Comparison of ENCODE assay signal across 22 cellular contexts in the genomic region with DNA sequence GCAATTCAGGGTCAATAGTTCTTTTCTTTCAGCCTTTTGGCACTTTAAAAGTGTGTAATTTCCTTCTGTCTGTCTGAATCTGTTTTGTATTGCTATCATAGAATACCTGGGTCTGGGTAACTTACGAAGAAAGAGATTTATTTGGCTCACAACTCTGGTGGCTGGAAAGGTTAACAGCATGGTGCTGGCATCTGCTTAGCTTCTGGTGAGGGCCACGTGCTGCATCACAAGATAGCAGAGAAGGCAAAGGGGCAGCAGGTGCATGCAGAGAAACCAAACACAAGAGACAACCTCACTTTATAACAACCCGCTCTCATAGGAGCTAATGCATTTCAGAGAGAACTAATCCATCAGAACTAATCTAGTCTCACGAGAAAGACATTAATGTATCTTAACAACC. TPM values are rescaled to one million over a fixed set of nuclear protein-coding genes. Genes with fewer than 3 reads are reported as not detected.
DNase-seq lines count a peak whose midpoint lies in the region; ATAC-seq, FAIRE-seq and TF ChIP-seq lines count a peak whose summit lies in the region.
"Had no signal": no experiment of that assay in that cellular context is flagged by ENCODE, and none has a peak within 500 bp of the region (broad histone marks: within the 10 kb centered on the region; RNA-seq: fewer than 3 reads in every experiment).

No MANE protein-coding gene starts in this region.

- no peaks in the 10 kb centered on the region for H3K27me3 ChIP-seq in H9 (ENCODE audit: insufficient read depth, low read length)
- H3K27me3 ChIP-seq in mesenchymal stem cell (ENCODE audit: control insufficient read depth in 1 of 2, insufficient read depth in 1 of 2, low read length in 2 of 2), result peaks cover 0 to 48% of the 10 kb centered on the region in 2 experiments

- H4K91ac ChIP-seq in H9 (ENCODE audit: insufficient read length, low read depth, low read length), result no peak overlapping the region
- no peak overlapping the region for H4K91ac ChIP-seq in mesenchymal stem cell (ENCODE audit: low read length)

- no peak overlapping the region for H3K4me3 ChIP-seq in mesenchymal stem cell (ENCODE audit: insufficient read depth in 1 of 2, low read depth in 1 of 2, low read length in 2 of 2)
- H3K4me3 ChIP-seq: GM12878, GM23248 had no signal

- no CpG with 5 or more reads among the region's 4 CpGs for WGBS in H9 (ENCODE audit: extremely low coverage, insufficient read length, low lambda C conversion rate)
- WGBS in mesenchymal stem cell, result 87% methylated on average over 3 of the region's 4 CpGs

- H3K27ac ChIP-seq in H9 (ENCODE audit: insufficient read length, low read depth, low read length), result peak overlapping the region; percentile 3
- no peak overlapping the region for H3K27ac ChIP-seq in mesenchymal stem cell (ENCODE audit: low read length, poor library complexity, severe bottlenecking)
- H3K27ac ChIP-seq: C4-2B, GM23248, KMS-11 had no signal

- peaks cover 0 to 8% (median 2%) of the 10 kb centered on the region in 3 experiments; a peak in 4 of 7 replicates for H3K36me3 Mint-ChIP-seq in H9 (ENCODE audit: insufficient read depth in 1 of 3, low read depth in 3 of 3)
- H3K36me3 Mint-ChIP-seq in glutamatergic neuron (ENCODE audit: unreplicated experiment), result no peaks in the 10 kb centered on the region
- H3K36me3 Mint-ChIP-seq in CD14-positive monocyte, result no peaks in the 10 kb centered on the region
- H3K36me3 Mint-ChIP-seq: T-cell had no signal

- peak; percentile 95 for FAIRE-seq in D721Med (lab: Jason Lieb, UNC)
- FAIRE-seq: GM12878, GM19239 had no signal

- H2AK5ac ChIP-seq in H9 (ENCODE audit: insufficient read length, low read length) (no peak overlapping the region), mesenchymal stem cell (ENCODE audit: low read length, severe bottlenecking) (no peak overlapping the region)

- H3K4me2 ChIP-seq in H9 (ENCODE audit: insufficient read depth, insufficient read length, low read length) (no peak overlapping the region), mesenchymal stem cell (ENCODE audit: low read length, poor library complexity, severe bottlenecking) (no peak overlapping the region)
- H3K4me2 ChIP-seq: KMS-11 had no signal

- no peak overlapping the region for H3T11ph ChIP-seq in H9 (ENCODE audit: low read length)

- H3K23ac ChIP-seq in H9 (ENCODE audit: insufficient read length, low read depth, low read length) (no peak overlapping the region), mesenchymal stem cell (ENCODE audit: low read length in 2 of 2) (no peak overlapping the region)

- no peak overlapping the region for H2BK5ac ChIP-seq in H9 (ENCODE audit: insufficient read length, low read length)
- no peak overlapping the region for H2BK5ac ChIP-seq in mesenchymal stem cell (ENCODE audit: low read depth, low read length, poor library complexity, severe bottlenecking)

- H3K4me3 Mint-ChIP-seq in H9 (no peak overlapping the region), glutamatergic neuron (ENCODE audit: unreplicated experiment) (peak overlapping the region; percentile 46), CD14-positive monocyte (no peak overlapping the region)
- H3K4me3 Mint-ChIP-seq: T-cell had no signal

- H2BK15ac ChIP-seq in H9 (ENCODE audit: low read depth, low read length) (no peak overlapping the region), mesenchymal stem cell (ENCODE audit: low read depth, poor library complexity, severe bottlenecking) (no peak overlapping the region)

- H2BK120ac ChIP-seq in H9 (ENCODE audit: low read depth, low read length, poor library complexity, severe bottlenecking), result no peak overlapping the region
- no peak overlapping the region for H2BK120ac ChIP-seq in mesenchymal stem cell (ENCODE audit: low read depth, low read length)

- H3K79me1 ChIP-seq in H9 (ENCODE audit: insufficient read depth, low read depth, low read length, poor library complexity, severe bottlenecking) (no peaks in the 10 kb centered on the region), mesenchymal stem cell (replicated peaks; ENCODE audit: low read length, poor library complexity, severe bottlenecking) (no peaks in the 10 kb centered on the region)

- H3K4me1 ChIP-seq in H9 (ENCODE audit: insufficient read depth, low read length), result no peaks in the 10 kb centered on the region; the same call in 1 of the 2 replicates
- no peaks in the 10 kb centered on the region for H3K4me1 ChIP-seq in mesenchymal stem cell (ENCODE audit: control insufficient read depth, insufficient read depth, low read depth, low read length)

- H3K9me3 Mint-ChIP-seq in H9, result peaks cover 57 to 67% of the 10 kb centered on the region in 2 experiments
- peaks cover 2% of the 10 kb centered on the region for H3K9me3 Mint-ChIP-seq in glutamatergic neuron (ENCODE audit: unreplicated experiment)
- peaks cover 0 to 5% (median 0%) of the 10 kb centered on the region in 7 donors for H3K9me3 Mint-ChIP-seq in CD14-positive monocyte
- H3K9me3 Mint-ChIP-seq: T-cell had no signal

- TF ChIP-seq CTCF in D721Med (IDR thresholded peaks at IDR 0.05; ENCODE audit: insufficient read depth, missing control alignments), result no peak
- no peak for TF ChIP-seq CTCF in H9 (conservative IDR thresholded peaks at IDR 0.05)
- TF ChIP-seq CTCF in glutamatergic neuron (IDR thresholded peaks at IDR 0.05; ENCODE audit: partially characterized antibody, unreplicated experiment), result no peak
- TF ChIP-seq CTCF in CD14-positive monocyte (IDR thresholded peaks at IDR 0.05), result no peak

- H3K18ac ChIP-seq in H9 (ENCODE audit: insufficient read length, low read depth, low read length), result no peak overlapping the region
- H3K18ac ChIP-seq in mesenchymal stem cell (ENCODE audit: low read depth in 1 of 2, low read length in 2 of 2), result no peak overlapping the region

- no peak overlapping the region for H4K5ac ChIP-seq in H9 (ENCODE audit: insufficient read length, low read depth, low read length)

- no peak overlapping the region for H4K8ac ChIP-seq in H9 (replicated peaks; ENCODE audit: insufficient read length, low read depth, low read length)
- H4K8ac ChIP-seq in mesenchymal stem cell (ENCODE audit: low read length), result no peak overlapping the region

- H3K4me1 Mint-ChIP-seq in H9 (peaks cover 5 to 8% of the 10 kb centered on the region in 2 experiments), glutamatergic neuron (ENCODE audit: low read depth, unreplicated experiment) (peaks cover 6% of the 10 kb centered on the region), CD14-positive monocyte (no peaks in the 10 kb centered on the region)
- H3K4me1 Mint-ChIP-seq: T-cell had no signal

- H3K14ac ChIP-seq in H9 (ENCODE audit: insufficient read depth, low read length), result no peak overlapping the region
- no peak overlapping the region for H3K14ac ChIP-seq in mesenchymal stem cell (ENCODE audit: low read length in 2 of 2)

- no peaks in the 10 kb centered on the region for H3K36me3 ChIP-seq in mesenchymal stem cell (ENCODE audit: control insufficient read depth in 1 of 2, insufficient read depth in 2 of 2, low read depth in 1 of 2, low read length in 2 of 2)

- H3K79me2 ChIP-seq in H9 (ENCODE audit: insufficient read depth, low read length), result no peaks in the 10 kb centered on the region; the same call in 1 of the 2 replicates

- no peak overlapping the region for H3K56ac ChIP-seq in H9 (ENCODE audit: insufficient read length, low read depth, low read length)

- H3K27ac Mint-ChIP-seq in H9, result no peak overlapping the region
- peak overlapping the region; percentile 71 for H3K27ac Mint-ChIP-seq in glutamatergic neuron (ENCODE audit: unreplicated experiment)
- no peak overlapping the region for H3K27ac Mint-ChIP-seq in CD14-positive monocyte
- H3K27ac Mint-ChIP-seq: T-cell had no signal

- H2BK12ac ChIP-seq in H9 (ENCODE audit: insufficient read length, low read depth, low read length) (no peak overlapping the region), mesenchymal stem cell (ENCODE audit: low read length in 2 of 2) (no peak overlapping the region)

- H3K9me3 ChIP-seq in H9 (ENCODE audit: control insufficient read depth, low read depth, low read length) (peaks cover 8% of the 10 kb centered on the region), mesenchymal stem cell (ENCODE audit: control insufficient read depth, low read length) (no peaks in the 10 kb centered on the region)

- H3K23me2 ChIP-seq in H9 (ENCODE audit: insufficient read length, low read depth, low read length, poor library complexity, severe bottlenecking), result no peaks in the 10 kb centered on the region

- DNase-seq in D721Med (ENCODE audit: insufficient read length, low spot score) (no peak), H9 (no peak), NCI-H82 (lab: John Stamatoyannopoulos, UW) (peak; percentile 79), glutamatergic neuron (peak; percentile 22), CD14-positive monocyte (ENCODE audit: low spot score) (no peak), mesenchymal stem cell (no peak)
- DNase-seq: AML-193, DMS153, GM23248, MV-4-11, NCI-H1417, NCI-H2029 treated with DMSO at 0.1 percent for 48 hours, NCI-H510A treated with DMSO at 0.1 percent for 48 hours, OCI-M1, Right ventricle myocardium superior, T-cell had no signal

- H2AFZ ChIP-seq in H9 (ENCODE audit: low read length) (no peak overlapping the region), mesenchymal stem cell (ENCODE audit: low read depth, low read length) (no peak overlapping the region)
- H2AFZ ChIP-seq: GM23248 had no signal

- no peak overlapping the region for H2BK20ac ChIP-seq in H9 (ENCODE audit: low read depth, low read length, poor library complexity, severe bottlenecking)

- H3K4ac ChIP-seq in H9 (ENCODE audit: low read depth, low read length) (no peak overlapping the region), mesenchymal stem cell (ENCODE audit: low read depth in 1 of 2, low read length in 2 of 2) (no peak overlapping the region)

- no peaks in the 10 kb centered on the region for H4K20me1 ChIP-seq in H9 (ENCODE audit: control insufficient read depth, insufficient read depth, insufficient read length)

- no peak overlapping the region for H3K9ac ChIP-seq in H9 (ENCODE audit: extremely low read depth, insufficient read length, low read length)
- no peak overlapping the region for H3K9ac ChIP-seq in mesenchymal stem cell (ENCODE audit: low read length)
- H3K9ac ChIP-seq: GM23248, KMS-11 had no signal

- no peak for ATAC-seq in HG03025 (IDR thresholded peaks at IDR 0.05; ENCODE audit: low FRiP score, unreplicated experiment)
- ATAC-seq: GM12878, SK-N-SH treated with all-trans-retinoic acid at 6 μM for 48 hours, T-cell had no signal

- intact Hi-C loops in CD14-positive monocyte (cut with micrococcal nuclease), result no loop called here

- H3K27me3 Mint-ChIP-seq in H9 (ENCODE audit: low read depth) (peaks cover 1% of the 10 kb centered on the region; the same call in 1 of the 2 replicates), glutamatergic neuron (ENCODE audit: unreplicated experiment) (no peaks in the 10 kb centered on the region), CD14-positive monocyte (ENCODE audit: low read depth in 3 of 3) (peaks cover 0 to 25% (median 0%) of the 10 kb centered on the region in 3 donors)

RNA-seq across cellular contexts. Expression of gene RGN, which starts 18.8 kb away (rescaled TPM):
- 0.20 TPM in 1 of 2 replicates, not detected in the other for total RNA-seq in H9 (2021)
- 2.7 TPM for total RNA-seq in glutamatergic neuron (ENCODE audit: unreplicated experiment)
- polyA plus RNA-seq in CD14-positive monocyte, result not detected
- not detected for polyA plus RNA-seq in mesenchymal stem cell (2013, experiment 1 of 2)
- 0.08 TPM for polyA plus RNA-seq in mesenchymal stem cell (2013, experiment 2 of 2)
- polyA plus RNA-seq: GM12878 had no signal

RNA-seq across cellular contexts. Expression of gene NDUFB11, which starts 47.5 kb away (rescaled TPM):
- total RNA-seq in H9 (2021) (98.5 and 100 TPM in 2 replicates), glutamatergic neuron (ENCODE audit: unreplicated experiment) (161 TPM)
- polyA plus RNA-seq in CD14-positive monocyte, result 100 to 1,000 TPM; 104 to 139 TPM
- 88.0 TPM for polyA plus RNA-seq in mesenchymal stem cell (2013, experiment 1 of 2)
- 88.0 TPM for polyA plus RNA-seq in mesenchymal stem cell (2013, experiment 2 of 2)

RNA-seq across cellular contexts. Expression of gene RBM10, which starts 48.0 kb away (rescaled TPM):
- total RNA-seq in H9 (2021) (55.8 and 57.3 TPM in 2 replicates), glutamatergic neuron (ENCODE audit: unreplicated experiment) (74.6 TPM)
- polyA plus RNA-seq in CD14-positive monocyte, result 10 to 100 TPM in 1 of 2 donors, 1 to 10 TPM in 1; 7.3 to 14.0 TPM
- 23.0 TPM for polyA plus RNA-seq in mesenchymal stem cell (2013, experiment 1 of 2)
- polyA plus RNA-seq in mesenchymal stem cell (2013, experiment 2 of 2), result 22.4 TPM

Comparison
In these comparisons a context has a peak if more than half of its experiments do, and no peak if none do; other contexts are left out.
1. DNase-seq: peak in NCI-H82 (single experiment) and glutamatergic neuron (single experiment); none in D721Med (single experiment), H9 (single experiment), CD14-positive monocyte (single experiment) and mesenchymal stem cell (single experiment).